11 cellular contexts compared by ENCODE assay signal in the genomic region with DNA sequence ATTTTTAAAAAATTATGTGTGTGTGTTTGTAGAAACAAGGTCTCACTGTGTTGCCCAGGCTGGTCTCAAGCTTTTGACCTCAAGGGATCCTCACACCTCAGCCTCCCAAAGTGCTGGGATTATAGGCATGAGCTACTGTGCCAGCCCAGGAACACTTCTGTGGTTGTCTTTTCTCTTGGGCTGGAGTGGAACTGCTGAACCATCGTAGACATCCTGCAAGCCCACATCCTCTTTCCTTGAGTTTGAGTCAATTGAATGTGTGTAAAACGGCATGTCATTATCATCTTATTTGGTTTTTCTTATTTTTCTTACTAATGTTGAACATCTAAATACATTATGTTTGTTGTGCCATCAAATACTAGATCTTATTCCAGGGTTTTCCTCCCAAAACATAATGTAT.
"Had no signal": no experiment of that assay in that cellular context is flagged by ENCODE, and none has a peak within 500 bp of the region (broad histone marks: within the 10 kb centered on the region; RNA-seq: fewer than 3 reads in every experiment).

No MANE protein-coding gene starts in this region.

- ATAC-seq: activated CD4-positive, alpha-beta T cell treated with anti-CD3 and anti-CD28 coated beads for 36 hours; activated naive CD4-positive, alpha-beta T cell treated with anti-CD3 and anti-CD28 coated beads, Interleukin-2, amount 50 U/mL, for 72 hours; esophagus mucosa had no signal

- H3K9me3 Mint-ChIP-seq: activated naive CD4-positive, alpha-beta T cell treated with anti-CD3 and anti-CD28 coated beads, Interleukin-2, amount 50 U/mL, for 72 hours had no signal

- H3K27ac ChIP-seq: dorsolateral prefrontal cortex, neutrophil, VCaP had no signal

- H3K9me3 ChIP-seq: neutrophil, thyroid gland had no signal

- H3K4me3 ChIP-seq: dorsolateral prefrontal cortex, thyroid gland had no signal

- DNase-seq: activated CD4-positive, alpha-beta T cell treated with anti-CD3 and anti-CD28 coated beads for 36 hours; activated CD8-positive, alpha-beta memory T cell treated with anti-CD3 and anti-CD28 coated beads for 24 hours; dorsolateral prefrontal cortex; hypothalamus; stimulated activated CD4-positive, alpha-beta T cell treated with anti-CD3 and anti-CD28 coated beads, Interleukin-4, amount 100 ng/mL, for 4 hours; T-helper 9 cell; thyroid gland had no signal

- H3K4me3 Mint-ChIP-seq: activated CD4-positive, alpha-beta T cell treated with anti-CD3 and anti-CD28 coated beads for 36 hours had no signal

- H3K27ac Mint-ChIP-seq: activated CD4-positive, alpha-beta T cell treated with anti-CD3 and anti-CD28 coated beads for 36 hours had no signal

- H3K27me3 Mint-ChIP-seq: activated CD4-positive, alpha-beta T cell treated with anti-CD3 and anti-CD28 coated beads for 36 hours had no signal

- H3K36me3 Mint-ChIP-seq: activated naive CD4-positive, alpha-beta T cell treated with anti-CD3 and anti-CD28 coated beads, Interleukin-2, amount 50 U/mL, for 72 hours had no signal

- H3K36me3 ChIP-seq: thyroid gland had no signal

- H3K27me3 ChIP-seq: dorsolateral prefrontal cortex, neutrophil, thyroid gland had no signal
